In genomic region chr5:55711531-55712022, GRCh38 we compare ENCODE assay signal across 8 cellular contexts. TPM values are rescaled to one million over a fixed set of nuclear protein-coding genes. Genes with fewer than 3 reads are reported as not detected.
DNase-seq lines count a peak whose midpoint lies in the region; ATAC-seq and TF ChIP-seq lines count a peak whose summit lies in the region.

No MANE protein-coding gene starts in this region.

- H3K4me1 ChIP-seq in Panc1 (ENCODE audit: control insufficient read depth, insufficient read depth, low read length) (no peaks in the 10 kb centered on the region), endocrine pancreas (ENCODE audit: control insufficient read depth, insufficient read depth, low read length) (no peaks in the 10 kb centered on the region), neuronal stem cell (ENCODE audit: control insufficient read depth in 2 of 2, insufficient read depth in 1 of 2, low read depth in 1 of 2, low read length in 2 of 2) (peaks cover 0 to 5% of the 10 kb centered on the region in 2 donors)

- in situ Hi-C loops in Panc1 (cut with HindIII; ENCODE audit: low pct_unique_long_range_greater_than_20kb, low sequenced_read_pairs): no loop called here

- H2BK12ac ChIP-seq in neuronal stem cell (ENCODE audit: low read length): no peak overlapping the region

- peak overlapping the region; percentile 86 for H3K4me2 ChIP-seq in neuronal stem cell (ENCODE audit: insufficient read depth, low read length, poor library complexity, severe bottlenecking)

- no peak overlapping the region for H2AK5ac ChIP-seq in neuronal stem cell (ENCODE audit: low read depth, low read length)

- TF ChIP-seq CTCF in Calu3 (IDR thresholded peaks at IDR 0.05; ENCODE audit: unreplicated experiment): no peak
- no peak for TF ChIP-seq CTCF in Panc1 (IDR thresholded peaks at IDR 0.05)

- POLR2A ChIA-PET in Panc1 (lab: Charles Lee): no interaction called here

- H4K91ac ChIP-seq in neuronal stem cell (ENCODE audit: low read depth, low read length, poor library complexity): no peak overlapping the region

- CTCF ChIA-PET in Calu3 (lab: Charles Lee) (no interaction called here), Panc1 (lab: Charles Lee) (no interaction called here)

- H3K27ac Mint-ChIP-seq in Calu3 (ENCODE audit: unreplicated experiment): peak overlapping the region; percentile 25

- no peak overlapping the region for H3K18ac ChIP-seq in neuronal stem cell (ENCODE audit: low read length)

- H3K14ac ChIP-seq in neuronal stem cell (ENCODE audit: low read length): no peak overlapping the region

- H3K9me3 ChIP-seq in Panc1 (ENCODE audit: control insufficient read depth, insufficient read depth, low read depth, low read length) (no peaks in the 10 kb centered on the region; the same call in 1 of the 2 replicates), endocrine pancreas (ENCODE audit: control insufficient read depth, low read length) (no peaks in the 10 kb centered on the region), neuronal stem cell (replicated peaks in 1 of 2; ENCODE audit: control insufficient read depth in 2 of 2, insufficient read depth in 1 of 2, low read depth in 1 of 2, low read length in 2 of 2) (no peaks in the 10 kb centered on the region)

- DNase-seq in Calu3: no peak
- DNase-seq in Panc1 (ENCODE audit: low read depth, low spot score): no peak
- no peak for DNase-seq in neuronal stem cell (ENCODE audit: low spot score)
- no peak for DNase-seq in amniotic stem cell (lab: John Stamatoyannopoulos, UW)
- no peak for DNase-seq in DMS53 (lab: John Stamatoyannopoulos, UW)
- DNase-seq in NCI-H2171 treated with DMSO at 0.1 percent for 48 hours (lab: John Stamatoyannopoulos, UW): no peak

- no peaks in the 10 kb centered on the region for H3K27me3 Mint-ChIP-seq in Calu3 (ENCODE audit: unreplicated experiment)

- H2BK15ac ChIP-seq in neuronal stem cell (ENCODE audit: low read length): no peak overlapping the region

- H2BK5ac ChIP-seq in neuronal stem cell (ENCODE audit: low read length): no peak overlapping the region

- H3K27me3 ChIP-seq in Panc1 (ENCODE audit: control insufficient read depth, insufficient read depth, low read length) (no peaks in the 10 kb centered on the region), endocrine pancreas (ENCODE audit: control insufficient read depth, insufficient read depth, low read length) (no peaks in the 10 kb centered on the region), neuronal stem cell (ENCODE audit: control insufficient read depth in 3 of 3, insufficient read depth in 3 of 3, low read depth in 1 of 3, low read length in 3 of 3) (peaks cover 0 to 2% (median 0%) of the 10 kb centered on the region in 3 experiments)

- H2AFZ ChIP-seq in neuronal stem cell (ENCODE audit: low read length): peak overlapping the region; percentile 99

- H3K4me3 ChIP-seq in Panc1 (ENCODE audit: low read depth in 2 of 2, low read length in 2 of 2) (peak overlapping the region; percentile 94 to 95), endocrine pancreas (ENCODE audit: control insufficient read depth, insufficient read depth, low read length) (peak overlapping the region; percentile 79), neuronal stem cell (ENCODE audit: low read length in 2 of 2) (peak overlapping the region; percentile 96 to 98)

- H3K27ac ChIP-seq in Panc1 (ENCODE audit: low read length) (peak overlapping the region; percentile 80), neuronal stem cell (replicated peaks; ENCODE audit: low read length) (no peak overlapping the region)

- BruUV-seq in Calu3 (replicated peaks; lab: Mats Ljungman, UMichigan): no TSS peak
- no TSS peak for BruUV-seq in Panc1 (replicated peaks; lab: Mats Ljungman, UMichigan)

- no peaks in the 10 kb centered on the region; the same call in 1 of the 2 replicates for H3K36me3 ChIP-seq in Panc1 (ENCODE audit: control insufficient read depth, insufficient read depth, low read length)
- no peaks in the 10 kb centered on the region for H3K36me3 ChIP-seq in endocrine pancreas (ENCODE audit: control insufficient read depth, insufficient read depth, low read length)
- peaks cover 0 to 9% of the 10 kb centered on the region in 2 donors for H3K36me3 ChIP-seq in neuronal stem cell (replicated peaks in 1 of 2; ENCODE audit: control insufficient read depth in 2 of 2, insufficient read depth in 2 of 2, low read length in 2 of 2)

- no peak overlapping the region for H4K8ac ChIP-seq in neuronal stem cell (ENCODE audit: low read depth, low read length)

- H3K4ac ChIP-seq in neuronal stem cell (ENCODE audit: low read length): no peak overlapping the region

- peaks cover 17% of the 10 kb centered on the region for H3K36me3 Mint-ChIP-seq in Calu3 (ENCODE audit: insufficient read depth, unreplicated experiment)

- H3K4me1 Mint-ChIP-seq in Calu3 (ENCODE audit: low read depth, unreplicated experiment): no peaks in the 10 kb centered on the region

- H3K9ac ChIP-seq in endocrine pancreas (ENCODE audit: control insufficient read depth, insufficient read depth, low read length) (peak overlapping the region; percentile 76), neuronal stem cell (ENCODE audit: low read depth, low read length, poor library complexity) (peak overlapping the region; percentile 75)

- intact Hi-C loops in Calu3 (cut with micrococcal nuclease; ENCODE audit: unreplicated experiment) (loop anchor here (5.0 kb wide), 1 partner anchor 211 kb away; no protein-coding TSS in a partner anchor), Panc1 (cut with micrococcal nuclease; ENCODE audit: unreplicated experiment) (loop anchor here (10.0 kb wide), 2 partner anchors 213 to 493 kb away; no protein-coding TSS in a partner anchor)

- H3K79me1 ChIP-seq in neuronal stem cell (ENCODE audit: low read depth, low read length): no peaks in the 10 kb centered on the region

- peak overlapping the region; percentile 89 for H3K4me3 Mint-ChIP-seq in Calu3 (ENCODE audit: low read depth, unreplicated experiment)

- no peak overlapping the region for H2BK120ac ChIP-seq in neuronal stem cell (ENCODE audit: low read depth, low read length)

- WGBS in neuronal stem cell (ENCODE audit: extremely low coverage in 2 of 2, insufficient read length in 2 of 2, insufficient replicate concordance in 1 of 2), 2 donors: no CpG with 5 or more reads among the region's 17 CpGs

- H3K23ac ChIP-seq in neuronal stem cell (ENCODE audit: low read depth, low read length, poor library complexity): peak overlapping the region; percentile 70

- peak; percentile 11 for ATAC-seq in Panc1
- ATAC-seq in GM21786 (IDR thresholded peaks at IDR 0.05; ENCODE audit: unreplicated experiment): no peak

- H3K9me3 Mint-ChIP-seq in Calu3 (ENCODE audit: low read depth, unreplicated experiment): peaks cover 3% of the 10 kb centered on the region

RNA-seq across cellular contexts. Expression of gene SLC38A9, which starts 0.5 kb away (rescaled TPM):
- total RNA-seq in Calu3 (2022): 30.3 and 30.5 TPM in 2 replicates
- 12.8 TPM for total RNA-seq in Panc1 (2021; ENCODE audit: unreplicated experiment)
- 7.6 TPM for polyA plus RNA-seq in Panc1 (2012; ENCODE audit: insufficient read length)
- polyA plus RNA-seq in neuronal stem cell (2013, experiment 1 of 2): 25.8 TPM
- polyA plus RNA-seq in neuronal stem cell (2013, experiment 2 of 2): 21.3 TPM

RNA-seq across cellular contexts. Expression of gene DDX4, which starts 26.3 kb away (rescaled TPM):
- total RNA-seq in Calu3 (2022) (not detected in 2 replicates), Panc1 (2021; ENCODE audit: unreplicated experiment) (not detected)
- polyA plus RNA-seq in Panc1 (2012; ENCODE audit: insufficient read length): not detected
- 0.07 TPM for polyA plus RNA-seq in neuronal stem cell (2013, experiment 1 of 2)
- 0.06 TPM for polyA plus RNA-seq in neuronal stem cell (2013, experiment 2 of 2)
